ENCODE assay signal across 15 cellular contexts in genomic region chrY:8020540-8020939, GRCh38.
DNase-seq lines count a peak whose midpoint lies in the region; ATAC-seq and TF ChIP-seq lines count a peak whose summit lies in the region.
"Had no signal": no experiment of that assay in that cellular context is flagged by ENCODE, and none has a peak within 500 bp of the region (broad histone marks: within the 10 kb centered on the region; RNA-seq: fewer than 3 reads in every experiment).

No MANE protein-coding gene starts in this region.

- no peaks in the 10 kb centered on the region for H3K36me3 ChIP-seq in RWPE2 (ENCODE audit: low read depth)
- H3K36me3 ChIP-seq: BLaER1 had no signal

- peak; percentile 12 for DNase-seq in LoVo (ENCODE audit: low spot score)
- DNase-seq in RWPE2 (ENCODE audit: low spot score) = no peak
- DNase-seq in foreskin keratinocyte = peak; percentile 46 to 69
- no peak for DNase-seq in DMS114 treated with DMSO at 0.1 percent for 48 hours (lab: John Stamatoyannopoulos, UW; ENCODE audit: unreplicated experiment)
- no peak for DNase-seq in stimulated activated CD4-positive, alpha-beta T cell treated with anti-CD3 and anti-CD28 coated beads, Interleukin-12 subunit alpha, Interleukin-12 subunit beta, amount 100 ng/mL, for 4 hours
- DNase-seq: CD4-positive, alpha-beta memory T cell; DMS79 treated with DMSO at 0.1 percent for 48 hours; GF-D8; HCEC 1CT; IMR-90 had no signal

- ATAC-seq in RWPE2 (ENCODE audit: low read depth) = peak; percentile 94
- peak; percentile 80 for ATAC-seq in foreskin keratinocyte
- ATAC-seq in HG03135 (IDR thresholded peaks at IDR 0.05; ENCODE audit: unreplicated experiment) = no peak
- ATAC-seq: GM23338, K562 had no signal

- H3K27ac ChIP-seq in RWPE2 (ENCODE audit: poor library complexity, severe bottlenecking) = no peak overlapping the region
- H3K27ac ChIP-seq in foreskin keratinocyte = no peak overlapping the region
- H3K27ac ChIP-seq: BLaER1, HL-60 had no signal

- H3K27me3 ChIP-seq in RWPE2 (ENCODE audit: insufficient read depth, poor library complexity, severe bottlenecking) = no peaks in the 10 kb centered on the region
- no peaks in the 10 kb centered on the region for H3K27me3 ChIP-seq in foreskin keratinocyte
- H3K27me3 ChIP-seq: BLaER1 had no signal

- H3K4me3 ChIP-seq in RWPE2 (ENCODE audit: severe bottlenecking) = no peak overlapping the region
- H3K4me3 ChIP-seq: BLaER1, GM23338, K562 had no signal

- H3K4me1 ChIP-seq in RWPE2 (ENCODE audit: insufficient read depth, poor library complexity, severe bottlenecking) (peaks cover 5% of the 10 kb centered on the region), foreskin keratinocyte (no peaks in the 10 kb centered on the region)
- H3K4me1 ChIP-seq: BLaER1 had no signal

- TF ChIP-seq CTCF in RWPE2 (IDR thresholded peaks at IDR 0.05; ENCODE audit: poor library complexity, severe bottlenecking) = no peak
- TF ChIP-seq CTCF in foreskin keratinocyte (conservative IDR thresholded peaks at IDR 0.05) = no peak

- no peaks in the 10 kb centered on the region for H3K9me3 ChIP-seq in RWPE2 (ENCODE audit: severe bottlenecking)
- H3K9me3 ChIP-seq: BLaER1 had no signal

Comparison
In these comparisons a context has a peak if more than half of its experiments do, and no peak if none do; other contexts are left out.
1. DNase-seq: peak in LoVo (single experiment) and foreskin keratinocyte (2 of 2); none in RWPE2 (single experiment), DMS114 treated with DMSO at 0.1 percent for 48 hours (single experiment) and stimulated activated CD4-positive, alpha-beta T cell treated with anti-CD3 and anti-CD28 coated beads, Interleukin-12 subunit alpha, Interleukin-12 subunit beta, amount 100 ng/mL, for 4 hours (single experiment).